Comparison of ENCODE assay signal across 8 cellular contexts in genomic region chr3:124886168-124887051, GRCh38. TPM values are rescaled to one million over a fixed set of nuclear protein-coding genes. Genes with fewer than 3 reads are reported as not detected.
DNase-seq lines count a peak whose midpoint lies in the region; ATAC-seq and TF ChIP-seq lines count a peak whose summit lies in the region.

No MANE protein-coding gene starts in this region.

- H3K4me3 Mint-ChIP-seq in activated CD4-positive, alpha-beta memory T cell treated with anti-CD3 and anti-CD28 coated beads for 36 hours: peak overlapping the region; percentile 17

- H3K36me3 ChIP-seq in stomach smooth muscle (ENCODE audit: control insufficient read depth in 2 of 2, insufficient read depth in 2 of 2, low read length in 2 of 2): no peaks in the 10 kb centered on the region

- intact Hi-C loops in activated CD4-positive, alpha-beta memory T cell treated with anti-CD3 and anti-CD28 coated beads for 36 hours (cut with micrococcal nuclease): no loop called here

- H3K27ac ChIP-seq in stomach smooth muscle (ENCODE audit: low read length): peak overlapping the region; percentile 62

- peak overlapping the region; percentile 35 for H3K4me3 ChIP-seq in epithelial cell of esophagus (ENCODE audit: low read length)
- peak overlapping the region; percentile 46 to 79 for H3K4me3 ChIP-seq in stomach smooth muscle (ENCODE audit: low read length in 2 of 2)

- no peak for TF ChIP-seq CTCF in epithelial cell of esophagus (IDR thresholded peaks at IDR 0.05; ENCODE audit: insufficient read depth, low read depth, low read length, missing control alignments)

- ATAC-seq in GM19397 (IDR thresholded peaks at IDR 0.05; ENCODE audit: unreplicated experiment): peak; percentile 35

- DNase-seq in CD1c-positive myeloid dendritic cell (ENCODE audit: extremely low spot score) (peak; percentile 54), HT1080 (ENCODE audit: low read depth) (peak; percentile 72), epithelial cell of esophagus (ENCODE audit: low read depth) (peak; percentile 43), mucosa of gallbladder (ENCODE audit: low spot score) (peak; percentile 44)
- peak; percentile 48 for DNase-seq in activated CD4-positive, alpha-beta memory T cell treated with anti-CD3 and anti-CD28 coated beads for 36 hours
- DNase-seq in effector CD4-positive, alpha-beta T cell: no peak

- CTCF ChIA-PET in activated CD4-positive, alpha-beta memory T cell treated with anti-CD3 and anti-CD28 coated beads for 36 hours (lab: Charles Lee): interaction anchor here (3.2 kb wide), 1 partner anchor 15 kb away, joined by 20 read pairs; no protein-coding TSS in a partner anchor

- H3K27me3 ChIP-seq in stomach smooth muscle (ENCODE audit: control insufficient read depth in 1 of 2, insufficient read depth in 2 of 2, low read length in 2 of 2): no peaks in the 10 kb centered on the region

- POLR2A ChIA-PET in activated CD4-positive, alpha-beta memory T cell treated with anti-CD3 and anti-CD28 coated beads for 36 hours (lab: Charles Lee): no interaction called here

- no peaks in the 10 kb centered on the region for H3K9me3 Mint-ChIP-seq in activated CD4-positive, alpha-beta memory T cell treated with anti-CD3 and anti-CD28 coated beads for 36 hours

- H3K9me3 ChIP-seq in stomach smooth muscle (ENCODE audit: control insufficient read depth in 2 of 2, low read length in 2 of 2): no peaks in the 10 kb centered on the region

- H3K4me1 Mint-ChIP-seq in activated CD4-positive, alpha-beta memory T cell treated with anti-CD3 and anti-CD28 coated beads for 36 hours (ENCODE audit: low read depth): peaks cover 2% of the 10 kb centered on the region

- H3K4me1 ChIP-seq in stomach smooth muscle (ENCODE audit: control insufficient read depth, insufficient read depth, low read length): peaks cover 21% of the 10 kb centered on the region

- H3K9ac ChIP-seq in stomach smooth muscle (ENCODE audit: low read length in 2 of 2): peak overlapping the region; percentile 66 to 72

- H3K27me3 Mint-ChIP-seq in activated CD4-positive, alpha-beta memory T cell treated with anti-CD3 and anti-CD28 coated beads for 36 hours: peaks cover 49% of the 10 kb centered on the region

- no peaks in the 10 kb centered on the region for H3K36me3 Mint-ChIP-seq in activated CD4-positive, alpha-beta memory T cell treated with anti-CD3 and anti-CD28 coated beads for 36 hours

- no peak overlapping the region for H3K27ac Mint-ChIP-seq in activated CD4-positive, alpha-beta memory T cell treated with anti-CD3 and anti-CD28 coated beads for 36 hours

RNA-seq across cellular contexts. Expression of gene ITGB5, which starts 0.8 kb away (rescaled TPM):
- 150 and 185 TPM in 2 replicates for total RNA-seq in HT1080 (2014; rRNA removed; shearing (Covaris generic))
- polyA plus RNA-seq in HT1080 (2015; cell fraction: cytosol; rRNA removed): 230 and 272 TPM in 2 replicates
- 292 and 316 TPM in 2 replicates for polyA plus RNA-seq in HT1080 (2015; cell fraction: nucleus; rRNA removed)
- total RNA-seq in activated CD4-positive, alpha-beta memory T cell treated with anti-CD3 and anti-CD28 coated beads for 36 hours: 1 to 10 TPM in 1 of 2 experiments, under 1 TPM in 1; 0.52 to 1.5 TPM
- total RNA-seq in mucosa of gallbladder: 257 TPM

RNA-seq across cellular contexts. Expression of gene MUC13, which starts 48.1 kb away (rescaled TPM):
- total RNA-seq in HT1080 (2014; rRNA removed; shearing (Covaris generic)): 0.16 and 0.33 TPM in 2 replicates
- 0.94 and 1.1 TPM in 2 replicates for polyA plus RNA-seq in HT1080 (2015; cell fraction: cytosol; rRNA removed)
- 1.4 and 2.2 TPM in 2 replicates for polyA plus RNA-seq in HT1080 (2015; cell fraction: nucleus; rRNA removed)
- not detected for total RNA-seq in activated CD4-positive, alpha-beta memory T cell treated with anti-CD3 and anti-CD28 coated beads for 36 hours
- total RNA-seq in mucosa of gallbladder: 248 TPM

Comparison
In these comparisons a context has a peak if more than half of its experiments do, and no peak if none do; other contexts are left out.
1. RNA of gene ITGB5, which starts 0.8 kb away (total RNA-seq): 257 TPM in mucosa of gallbladder (single experiment) and 150 to 185 TPM in HT1080; 0.52 to 1.5 TPM in activated CD4-positive, alpha-beta memory T cell treated with anti-CD3 and anti-CD28 coated beads for 36 hours; every median in the first group is over 10 times any median in the second.
2. RNA of gene MUC13, which starts 48.1 kb away (total RNA-seq): 248 TPM in mucosa of gallbladder (single experiment); 0.16 to 0.33 TPM in HT1080 and not detected in activated CD4-positive, alpha-beta memory T cell treated with anti-CD3 and anti-CD28 coated beads for 36 hours; every median in the first group is over 100 times any median in the second.